16 cellular contexts compared by ENCODE assay signal in the genomic region with DNA sequence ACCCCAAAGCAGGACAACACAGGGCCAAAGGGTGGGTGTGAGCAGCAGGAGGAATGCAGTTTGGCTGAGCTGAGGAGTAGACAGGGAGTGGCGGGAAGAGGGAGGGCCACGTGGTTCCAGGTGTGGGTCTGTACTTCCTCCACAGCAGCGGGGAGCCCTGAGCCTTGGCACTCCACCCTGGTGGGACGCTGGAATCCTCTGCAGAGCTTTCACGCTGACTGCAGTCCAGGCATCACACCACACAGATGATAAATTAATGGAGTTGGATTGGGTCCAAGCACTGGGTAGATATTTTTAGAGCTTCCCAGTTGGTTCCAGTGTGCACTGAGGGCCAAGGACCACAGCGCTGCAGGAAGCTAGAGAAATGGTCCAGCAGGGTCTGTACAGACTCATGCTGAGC.
DNase-seq lines count a peak whose midpoint lies in the region; ATAC-seq and TF ChIP-seq lines count a peak whose summit lies in the region.
"Had no signal": no experiment of that assay in that cellular context is flagged by ENCODE, and none has a peak within 500 bp of the region (broad histone marks: within the 10 kb centered on the region; RNA-seq: fewer than 3 reads in every experiment).

No MANE protein-coding gene starts in this region.

- 13 to 24% methylated on average over 6 of the region's 6 CpGs for WGBS in heart right ventricle, 2 donors

- no peak for TF ChIP-seq CTCF in heart right ventricle (IDR thresholded peaks at IDR 0.05)
- no peak for TF ChIP-seq CTCF in left ventricle myocardium inferior (IDR thresholded peaks at IDR 0.05; ENCODE audit: borderline replicate concordance)
- no peak for TF ChIP-seq CTCF in type B pancreatic cell (conservative IDR thresholded peaks at IDR 0.05)

- ATAC-seq in heart right ventricle (peak in 6 of 8 donors; percentile 43 to 66 (median 64)), GM18517 (IDR thresholded peaks at IDR 0.05; ENCODE audit: unreplicated experiment) (no peak), GM21515 (IDR thresholded peaks at IDR 0.05; ENCODE audit: unreplicated experiment) (no peak)

- no peak for DNase-seq in heart right ventricle
- DNase-seq in left ventricle myocardium inferior: no peak
- DNase-seq in ecto neural progenitor cell (ENCODE audit: low spot score): peak; percentile 22
- DNase-seq in kidney tubule cell (ENCODE audit: low spot score): peak; percentile 12
- no peak for DNase-seq in type B pancreatic cell (ENCODE audit: extremely low spot score, unreplicated experiment)
- DNase-seq in SKM-1 treated with dmso at 0.1 percent for 144 hours (lab: John Stamatoyannopoulos, UW; ENCODE audit: unreplicated experiment): no peak
- DNase-seq: CD4-positive, alpha-beta T cell; H7; NCI-H1105 treated with DMSO at 0.1 percent for 48 hours; NCI-H1930; NCI-H2171; Peyer's patch; SHP77 treated with DMSO at 0.1 percent for 48 hours had no signal

- H3K27me3 Mint-ChIP-seq in type B pancreatic cell: peaks cover 26% of the 10 kb centered on the region
- H3K27me3 Mint-ChIP-seq: B cell; CD4-positive, alpha-beta T cell had no signal

- H3K27ac Mint-ChIP-seq in type B pancreatic cell: peak overlapping the region; percentile 22
- H3K27ac Mint-ChIP-seq: B cell; CD4-positive, alpha-beta T cell had no signal

- no peaks in the 10 kb centered on the region for H3K9me3 ChIP-seq in heart right ventricle
- H3K9me3 ChIP-seq in left ventricle myocardium inferior (replicated peaks): no peaks in the 10 kb centered on the region
- H3K9me3 ChIP-seq: Peyer's patch had no signal

- intact Hi-C loops in heart right ventricle (cut with DNase I) (no loop called here), left ventricle myocardium inferior (cut with micrococcal nuclease) (no loop called here)

- H3K27ac ChIP-seq in heart right ventricle (no peak overlapping the region), left ventricle myocardium inferior (replicated peaks) (no peak overlapping the region)
- H3K27ac ChIP-seq: Peyer's patch had no signal

- no peaks in the 10 kb centered on the region for H3K36me3 Mint-ChIP-seq in type B pancreatic cell

- H3K36me3 ChIP-seq in heart right ventricle (no peaks in the 10 kb centered on the region), left ventricle myocardium inferior (no peaks in the 10 kb centered on the region)
- H3K36me3 ChIP-seq: Peyer's patch had no signal

- peaks cover 7% of the 10 kb centered on the region for H3K9me3 Mint-ChIP-seq in type B pancreatic cell
- H3K9me3 Mint-ChIP-seq: CD4-positive, alpha-beta T cell had no signal

- peaks cover 26% of the 10 kb centered on the region for H3K4me1 Mint-ChIP-seq in type B pancreatic cell (ENCODE audit: unreplicated experiment)
- H3K4me1 Mint-ChIP-seq: B cell had no signal

- H3K4me3 ChIP-seq in heart right ventricle: no peak overlapping the region
- no peak overlapping the region for H3K4me3 ChIP-seq in left ventricle myocardium inferior
- H3K4me3 ChIP-seq: Peyer's patch had no signal

- no peak overlapping the region for H3K4me3 Mint-ChIP-seq in type B pancreatic cell
- H3K4me3 Mint-ChIP-seq: B cell; CD4-positive, alpha-beta T cell had no signal

- H3K27me3 ChIP-seq in heart right ventricle (no peaks in the 10 kb centered on the region), left ventricle myocardium inferior (ENCODE audit: low read depth) (no peaks in the 10 kb centered on the region)
- H3K27me3 ChIP-seq: Peyer's patch had no signal

- H3K4me1 ChIP-seq in heart right ventricle (peaks cover 0 to 7% (median 0%) of the 10 kb centered on the region in 9 donors), left ventricle myocardium inferior (peaks cover 6% of the 10 kb centered on the region)

Comparison
In these comparisons a context has a peak if more than half of its experiments do, and no peak if none do; other contexts are left out.
1. ATAC-seq: peak in heart right ventricle (6 of 8); none in GM18517 (single experiment) and GM21515 (single experiment).
2. DNase-seq: peak in ecto neural progenitor cell (single experiment) and kidney tubule cell (single experiment); none in heart right ventricle (0 of 2), left ventricle myocardium inferior (single experiment), type B pancreatic cell (single experiment) and SKM-1 treated with dmso at 0.1 percent for 144 hours (single experiment).